In genomic region chr2:18516112-18516511, GRCh38 we compare ENCODE assay signal across 16 cellular contexts. TPM values are rescaled to one million over a fixed set of nuclear protein-coding genes. Genes with fewer than 3 reads are reported as not detected.
DNase-seq lines count a peak whose midpoint lies in the region; ATAC-seq and TF ChIP-seq lines count a peak whose summit lies in the region.
"Had no signal": no experiment of that assay in that cellular context is flagged by ENCODE, and none has a peak within 500 bp of the region (broad histone marks: within the 10 kb centered on the region; RNA-seq: fewer than 3 reads in every experiment).

No MANE protein-coding gene starts in this region.

- H3K4me1 ChIP-seq in thoracic aorta (ENCODE audit: control insufficient read depth in 1 of 2, low read depth in 2 of 2): peaks cover 19 to 63% of the 10 kb centered on the region in 2 donors

- H3K36me3 ChIP-seq in thoracic aorta: no peaks in the 10 kb centered on the region
- H3K36me3 ChIP-seq: suprapubic skin, WERI-Rb-1 had no signal

- H3K27ac ChIP-seq in thoracic aorta: peak overlapping the region; percentile 44 to 61
- H3K27ac ChIP-seq: suprapubic skin, WERI-Rb-1 had no signal

- in situ Hi-C loops in astrocyte of the cerebellum (cut with HindIII; ENCODE audit: low sequenced_read_pairs): loop anchor here (5.0 to 25.0 kb wide), 2 partner anchors 221 to 846 kb away; no protein-coding TSS in a partner anchor

- TF ChIP-seq CTCF in HFF-Myc (IDR thresholded peaks at IDR 0.05; ENCODE audit: low read depth, low read length, missing control alignments) (no peak), astrocyte of the cerebellum (IDR thresholded peaks at IDR 0.05; ENCODE audit: low read depth, low read length, missing control alignments) (no peak), thoracic aorta (IDR thresholded peaks at IDR 0.05) (no peak)

- H3K9me3 ChIP-seq in thoracic aorta: no peaks in the 10 kb centered on the region
- H3K9me3 ChIP-seq: suprapubic skin had no signal

- H3K4me3 ChIP-seq in HFF-Myc (replicated peaks; ENCODE audit: low read depth, low read length) (no peak overlapping the region), astrocyte of the cerebellum (ENCODE audit: low read depth, low read length) (no peak overlapping the region), thoracic aorta (no peak overlapping the region)
- H3K4me3 ChIP-seq: suprapubic skin had no signal

- DNase-seq in HFF-Myc (ENCODE audit: extremely low read depth, low read depth) (peak; percentile 78), astrocyte of the cerebellum (ENCODE audit: low read depth) (peak; percentile 68), iris pigment epithelial cell (ENCODE audit: low read depth) (peak; percentile 89), thoracic aorta (ENCODE audit: low spot score) (no peak), DMS 273 treated with DMSO at 0.1 percent for 48 hours (lab: John Stamatoyannopoulos, UW) (no peak), COLO668 (lab: John Stamatoyannopoulos, UW; ENCODE audit: unreplicated experiment) (no peak), NCI-H2171 (lab: John Stamatoyannopoulos, UW) (no peak), activated gamma-delta T cell (lab: John Stamatoyannopoulos, UW) (no peak)
- DNase-seq: activated CD8-positive, alpha-beta memory T cell treated with anti-CD3 and anti-CD28 coated beads, Interleukin-2, amount 50 U/mL, for 48 hours; activated naive CD8-positive, alpha-beta T cell treated with anti-CD3 and anti-CD28 coated beads for 36 hours; KG1; NCI-H2029; SHP77; WERI-Rb-1 had no signal

- ATAC-seq in thoracic aorta (ENCODE audit: insufficient number of reproducible peaks, low FRiP score, low read depth): no peak
- ATAC-seq: natural killer cell treated with Interleukin-12 subunit alpha and Interleukin-12 subunit beta and Interleukin-15 and Interleukin-18, amount 100 ng/mL, for 72 hours had no signal

- H3K27me3 ChIP-seq in thoracic aorta (replicated peaks; ENCODE audit: insufficient read depth): no peaks in the 10 kb centered on the region
- H3K27me3 ChIP-seq: suprapubic skin had no signal

RNA-seq across cellular contexts. Expression of gene RDH14, which starts 44.3 kb away (rescaled TPM):
- total RNA-seq in thoracic aorta: 10 to 100 TPM; 25.7 to 40.8 TPM

Comparison
In these comparisons a context has a peak if more than half of its experiments do, and no peak if none do; other contexts are left out.
1. DNase-seq: peak in HFF-Myc (single experiment), astrocyte of the cerebellum (single experiment) and iris pigment epithelial cell (single experiment); none in thoracic aorta (single experiment), DMS 273 treated with DMSO at 0.1 percent for 48 hours (single experiment), COLO668 (single experiment), NCI-H2171 (single experiment) and activated gamma-delta T cell (single experiment).